Comparison of ENCODE assay signal across 23 cellular contexts in the genomic region with DNA sequence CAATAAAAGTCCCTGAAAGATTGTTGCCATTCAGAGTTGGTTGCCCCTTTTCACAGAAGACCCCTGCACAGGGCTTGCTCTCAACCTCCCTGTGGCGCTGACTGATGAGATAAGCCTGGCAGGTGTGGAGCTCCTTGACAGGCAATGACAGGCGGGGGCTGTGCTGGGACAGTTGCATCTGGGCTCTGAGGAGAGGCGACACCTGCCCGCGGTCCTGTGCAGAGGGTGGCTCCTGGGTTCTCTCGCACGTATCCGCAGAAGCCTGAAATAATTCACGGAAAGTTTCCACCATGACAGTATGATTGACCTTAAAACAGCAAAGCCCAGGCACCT. TPM values are rescaled to one million over a fixed set of nuclear protein-coding genes. Genes with fewer than 3 reads are reported as not detected.
DNase-seq lines count a peak whose midpoint lies in the region; ATAC-seq and TF ChIP-seq lines count a peak whose summit lies in the region.
"Had no signal": no experiment of that assay in that cellular context is flagged by ENCODE, and none has a peak within 500 bp of the region (broad histone marks: within the 10 kb centered on the region; RNA-seq: fewer than 3 reads in every experiment).

No MANE protein-coding gene starts in this region.

- H3K36me3 ChIP-seq in body of pancreas (replicated peaks in 1 of 2; ENCODE audit: insufficient read depth in 1 of 2, low read depth in 2 of 2), result no peaks in the 10 kb centered on the region
- H3K36me3 ChIP-seq: colonic mucosa, stomach, tibial nerve had no signal

- H3K27me3 ChIP-seq in body of pancreas, result no peaks in the 10 kb centered on the region
- H3K27me3 ChIP-seq: colonic mucosa had no signal

- H3K9me3 Mint-ChIP-seq in activated CD4-positive, alpha-beta memory T cell treated with anti-CD3 and anti-CD28 coated beads, Interleukin-2, amount 10 ng/mL, durations not matched to agents 7 days and 5 days, result no peaks in the 10 kb centered on the region
- H3K9me3 Mint-ChIP-seq in activated CD4-positive, alpha-beta memory T cell treated with anti-CD3 and anti-CD28 coated beads for 36 hours, result no peaks in the 10 kb centered on the region
- H3K9me3 Mint-ChIP-seq in HFFc6 (peaks cover 15% of the 10 kb centered on the region; the same call in 1 of the 2 replicates), osteocyte (ENCODE audit: unreplicated experiment) (no peaks in the 10 kb centered on the region)
- no peaks in the 10 kb centered on the region for H3K9me3 Mint-ChIP-seq in activated T-helper 17 cell treated with anti-CD3 and anti-CD28 coated beads, Interleukin-2, amount 50 U/mL, for 72 hours
- H3K9me3 Mint-ChIP-seq: activated naive CD4-positive, alpha-beta T cell treated with anti-CD3 and anti-CD28 coated beads, Interleukin-2, amount 10 ng/mL, durations not matched to agents 7 days and 5 days had no signal

- 60 to 72% methylated on average over 7 to 9 of the region's 9 CpGs for WGBS in body of pancreas, 2 donors

- H3K4me3 Mint-ChIP-seq in activated CD4-positive, alpha-beta memory T cell treated with anti-CD3 and anti-CD28 coated beads, Interleukin-2, amount 10 ng/mL, durations not matched to agents 7 days and 5 days, result no peak overlapping the region
- no peak overlapping the region for H3K4me3 Mint-ChIP-seq in activated CD4-positive, alpha-beta memory T cell treated with anti-CD3 and anti-CD28 coated beads for 36 hours
- H3K4me3 Mint-ChIP-seq in HFFc6 (no peak overlapping the region), osteocyte (ENCODE audit: unreplicated experiment) (no peak overlapping the region)
- no peak overlapping the region for H3K4me3 Mint-ChIP-seq in activated T-helper 17 cell treated with anti-CD3 and anti-CD28 coated beads, Interleukin-2, amount 50 U/mL, for 72 hours
- H3K4me3 Mint-ChIP-seq: activated naive CD4-positive, alpha-beta T cell treated with anti-CD3 and anti-CD28 coated beads, Interleukin-2, amount 10 ng/mL, durations not matched to agents 7 days and 5 days; brain had no signal

- no peak overlapping the region for H3K4me3 ChIP-seq in body of pancreas
- H3K4me3 ChIP-seq: colonic mucosa, stomach, tibial nerve had no signal

- TF ChIP-seq CTCF in HFFc6 (IDR thresholded peaks at IDR 0.05), result no peak
- TF ChIP-seq CTCF in osteocyte (IDR thresholded peaks at IDR 0.05), result no peak
- TF ChIP-seq CTCF in body of pancreas (IDR thresholded peaks at IDR 0.05), result no peak

- no peak for TF ChIP-seq POLR2A in body of pancreas (IDR thresholded peaks at IDR 0.05)

- no peaks in the 10 kb centered on the region for H3K9me3 ChIP-seq in body of pancreas
- H3K9me3 ChIP-seq: colonic mucosa, stomach, tibial nerve had no signal

- no peak for DNase-seq in activated CD4-positive, alpha-beta memory T cell treated with anti-CD3 and anti-CD28 coated beads, Interleukin-2, amount 10 ng/mL, durations not matched to agents 7 days and 5 days
- no peak for DNase-seq in activated CD4-positive, alpha-beta memory T cell treated with anti-CD3 and anti-CD28 coated beads for 36 hours
- no peak for DNase-seq in HFFc6
- no peak for DNase-seq in osteocyte (ENCODE audit: extremely low spot score, unreplicated experiment)
- DNase-seq in body of pancreas, result no peak
- no peak for DNase-seq in epidermal melanocyte (ENCODE audit: insufficient read length, low spot score)
- DNase-seq in NCI-H524 treated with DMSO at 0.1 percent for 48 hours (lab: John Stamatoyannopoulos, UW), result no peak
- DNase-seq: activated CD4-positive, alpha-beta T cell treated with anti-CD3 and anti-CD28 coated beads for 4 hours; activated naive CD4-positive, alpha-beta T cell treated with anti-CD3 and anti-CD28 coated beads, Interleukin-2, amount 10 ng/mL, durations not matched to agents 7 days and 5 days; C1 segment of cervical spinal cord; Calu3; colonic mucosa; NCI-H1694 treated with DMSO at 0.1 percent for 48 hours; NCI-H2227 treated with DMSO at 0.1 percent for 48 hours; NCI-H748 treated with DMSO at 0.1 percent for 48 hours; OCI-M1; right cardiac atrium; stomach had no signal

- no peak for ATAC-seq in activated T-helper 17 cell treated with anti-CD3 and anti-CD28 coated beads, Interleukin-2, amount 50 U/mL, for 72 hours (replicated peaks)
- ATAC-seq in body of pancreas, result no peak
- ATAC-seq: Right ventricle myocardium inferior had no signal

- CTCF ChIA-PET in activated CD4-positive, alpha-beta memory T cell treated with anti-CD3 and anti-CD28 coated beads, Interleukin-2, amount 10 ng/mL, durations not matched to agents 7 days and 5 days (lab: Charles Lee), result no interaction called here
- CTCF ChIA-PET in activated CD4-positive, alpha-beta memory T cell treated with anti-CD3 and anti-CD28 coated beads for 36 hours (lab: Charles Lee), result no interaction called here

- peaks cover 23% of the 10 kb centered on the region for H3K4me1 Mint-ChIP-seq in activated CD4-positive, alpha-beta memory T cell treated with anti-CD3 and anti-CD28 coated beads, Interleukin-2, amount 10 ng/mL, durations not matched to agents 7 days and 5 days
- H3K4me1 Mint-ChIP-seq in activated CD4-positive, alpha-beta memory T cell treated with anti-CD3 and anti-CD28 coated beads for 36 hours (ENCODE audit: low read depth), result no peaks in the 10 kb centered on the region
- H3K4me1 Mint-ChIP-seq in HFFc6 (ENCODE audit: low read depth) (peaks cover 33% of the 10 kb centered on the region), osteocyte (ENCODE audit: unreplicated experiment) (peaks cover 48% of the 10 kb centered on the region)
- H3K4me1 Mint-ChIP-seq in activated T-helper 17 cell treated with anti-CD3 and anti-CD28 coated beads, Interleukin-2, amount 50 U/mL, for 72 hours, result peaks cover 23% of the 10 kb centered on the region

- intact Hi-C loops in activated CD4-positive, alpha-beta memory T cell treated with anti-CD3 and anti-CD28 coated beads for 36 hours (cut with micrococcal nuclease), result no loop called here
- intact Hi-C loops in body of pancreas (cut with DNase I), result no loop called here

- H3K36me3 Mint-ChIP-seq in activated CD4-positive, alpha-beta memory T cell treated with anti-CD3 and anti-CD28 coated beads, Interleukin-2, amount 10 ng/mL, durations not matched to agents 7 days and 5 days (ENCODE audit: low read depth), result peaks cover 16% of the 10 kb centered on the region
- no peaks in the 10 kb centered on the region for H3K36me3 Mint-ChIP-seq in activated CD4-positive, alpha-beta memory T cell treated with anti-CD3 and anti-CD28 coated beads for 36 hours
- peaks cover 75% of the 10 kb centered on the region for H3K36me3 Mint-ChIP-seq in HFFc6 (ENCODE audit: low read depth)
- H3K36me3 Mint-ChIP-seq in activated T-helper 17 cell treated with anti-CD3 and anti-CD28 coated beads, Interleukin-2, amount 50 U/mL, for 72 hours (ENCODE audit: low read depth), result peaks cover 40% of the 10 kb centered on the region
- peaks cover 39% of the 10 kb centered on the region for H3K36me3 Mint-ChIP-seq in osteocyte (ENCODE audit: unreplicated experiment)
- H3K36me3 Mint-ChIP-seq: activated naive CD4-positive, alpha-beta T cell treated with anti-CD3 and anti-CD28 coated beads, Interleukin-2, amount 10 ng/mL, durations not matched to agents 7 days and 5 days had no signal

- peak overlapping the region; percentile 31 for H3K27ac Mint-ChIP-seq in activated CD4-positive, alpha-beta memory T cell treated with anti-CD3 and anti-CD28 coated beads, Interleukin-2, amount 10 ng/mL, durations not matched to agents 7 days and 5 days
- H3K27ac Mint-ChIP-seq in activated CD4-positive, alpha-beta memory T cell treated with anti-CD3 and anti-CD28 coated beads for 36 hours, result no peak overlapping the region
- H3K27ac Mint-ChIP-seq in HFFc6 (peak overlapping the region; percentile 94), osteocyte (ENCODE audit: unreplicated experiment) (peak overlapping the region; percentile 64)
- H3K27ac Mint-ChIP-seq in activated T-helper 17 cell treated with anti-CD3 and anti-CD28 coated beads, Interleukin-2, amount 50 U/mL, for 72 hours, result peak overlapping the region; percentile 49
- H3K27ac Mint-ChIP-seq: activated naive CD4-positive, alpha-beta T cell treated with anti-CD3 and anti-CD28 coated beads, Interleukin-2, amount 10 ng/mL, durations not matched to agents 7 days and 5 days had no signal

- no peaks in the 10 kb centered on the region for H3K27me3 Mint-ChIP-seq in activated CD4-positive, alpha-beta memory T cell treated with anti-CD3 and anti-CD28 coated beads, Interleukin-2, amount 10 ng/mL, durations not matched to agents 7 days and 5 days
- H3K27me3 Mint-ChIP-seq in activated CD4-positive, alpha-beta memory T cell treated with anti-CD3 and anti-CD28 coated beads for 36 hours, result peaks cover 10% of the 10 kb centered on the region
- H3K27me3 Mint-ChIP-seq in HFFc6 (ENCODE audit: insufficient read depth) (peaks cover 37% of the 10 kb centered on the region), osteocyte (ENCODE audit: unreplicated experiment) (no peaks in the 10 kb centered on the region)
- H3K27me3 Mint-ChIP-seq in activated T-helper 17 cell treated with anti-CD3 and anti-CD28 coated beads, Interleukin-2, amount 50 U/mL, for 72 hours, result peaks cover 16% of the 10 kb centered on the region
- H3K27me3 Mint-ChIP-seq: activated naive CD4-positive, alpha-beta T cell treated with anti-CD3 and anti-CD28 coated beads, Interleukin-2, amount 10 ng/mL, durations not matched to agents 7 days and 5 days had no signal

- H3K27ac ChIP-seq in body of pancreas, result no peak overlapping the region
- H3K27ac ChIP-seq: colonic mucosa, KMS-11, stomach, tibial nerve had no signal

- POLR2A ChIA-PET in activated CD4-positive, alpha-beta memory T cell treated with anti-CD3 and anti-CD28 coated beads, Interleukin-2, amount 10 ng/mL, durations not matched to agents 7 days and 5 days (lab: Charles Lee), result no interaction called here
- POLR2A ChIA-PET in activated CD4-positive, alpha-beta memory T cell treated with anti-CD3 and anti-CD28 coated beads for 36 hours (lab: Charles Lee), result no interaction called here

- H3K4me1 ChIP-seq in body of pancreas, result no peaks in the 10 kb centered on the region
- H3K4me1 ChIP-seq: colonic mucosa, stomach, tibial nerve had no signal

RNA-seq across cellular contexts. Expression of gene EXOC3, which starts 19.8 kb away (rescaled TPM):
- 10 to 100 TPM; 67.7 to 68.8 TPM for total RNA-seq in activated CD4-positive, alpha-beta memory T cell treated with anti-CD3 and anti-CD28 coated beads, Interleukin-2, amount 10 ng/mL, durations not matched to agents 7 days and 5 days
- total RNA-seq in activated CD4-positive, alpha-beta memory T cell treated with anti-CD3 and anti-CD28 coated beads for 36 hours, result 10 to 100 TPM; 49.9 to 54.5 TPM
- 10 to 100 TPM; 46.8 to 54.1 (median 50.3) TPM for total RNA-seq in HFFc6 (2021; fragmentation: NEBNext Ultra II Directional; extraction: Animal tissue kit (Norgen Biotek cat#: 25700))
- 10 to 100 TPM; 78.3 to 93.6 TPM for total RNA-seq in activated T-helper 17 cell treated with anti-CD3 and anti-CD28 coated beads, Interleukin-2, amount 50 U/mL, for 72 hours
- total RNA-seq in osteocyte (70.0 and 81.4 TPM in 2 replicates), body of pancreas (10 to 100 TPM; 32.2 to 79.1 TPM)
